In the genomic region with DNA sequence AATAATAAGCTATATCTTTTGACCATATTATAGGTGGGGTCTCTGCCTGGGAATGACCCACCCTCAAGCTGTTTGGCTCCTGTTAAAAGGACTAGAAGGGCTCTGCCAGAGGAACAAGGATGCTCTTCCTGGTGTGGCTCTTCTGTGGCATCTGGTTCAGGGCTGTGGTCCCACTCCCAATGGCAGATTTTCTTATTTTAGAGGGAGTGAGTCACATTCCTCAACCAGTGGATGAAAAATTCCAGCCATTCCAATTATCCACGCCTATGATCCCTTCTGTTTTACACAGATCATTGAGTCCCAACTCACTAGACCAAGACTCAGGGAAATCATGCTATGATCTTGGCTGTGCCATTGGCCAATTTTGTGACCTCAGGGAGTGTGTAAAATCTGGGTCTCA, we compare ENCODE assay signal across 10 cellular contexts.
A peak's percentile ranks its signal among the peaks of the same experiment; 100 is the strongest.
DNase-seq lines count a peak whose midpoint lies in the region; ATAC-seq and TF ChIP-seq lines count a peak whose summit lies in the region.
"Had no signal": no experiment of that assay in that cellular context is flagged by ENCODE, and none has a peak within 500 bp of the region (broad histone marks: within the 10 kb centered on the region; RNA-seq: fewer than 3 reads in every experiment).

No MANE protein-coding gene starts in this region.

- TF ChIP-seq POLR2A in prostate gland (IDR thresholded peaks at IDR 0.05): no peak

- DNase-seq in H4 (ENCODE audit: low spot score): peak; percentile 23
- DNase-seq in foreskin melanocyte: peak; percentile 62
- DNase-seq in sciatic nerve (ENCODE audit: low spot score): no peak
- DNase-seq in effector memory CD4-positive, alpha-beta T cell: no peak
- DNase-seq in NCI-H146 treated with DMSO at 0.1 percent for 48 hours (lab: John Stamatoyannopoulos, UW; ENCODE audit: unreplicated experiment): no peak
- no peak for DNase-seq in prostate gland (ENCODE audit: low spot score)
- DNase-seq: heart right ventricle, NCI-H2171 had no signal

- H3K36me3 ChIP-seq in effector memory CD4-positive, alpha-beta T cell (ENCODE audit: control insufficient read depth, insufficient read depth, low read length): no peaks in the 10 kb centered on the region
- H3K36me3 ChIP-seq in prostate gland: no peaks in the 10 kb centered on the region
- H3K36me3 ChIP-seq: heart right ventricle had no signal

- no peaks in the 10 kb centered on the region for H3K4me1 ChIP-seq in effector memory CD4-positive, alpha-beta T cell (ENCODE audit: control insufficient read depth, insufficient read depth, low read length, poor library complexity, severe bottlenecking)
- no peaks in the 10 kb centered on the region for H3K4me1 ChIP-seq in prostate gland (replicated peaks)

- H3K9me3 ChIP-seq in effector memory CD4-positive, alpha-beta T cell (ENCODE audit: control insufficient read depth, low read length): no peaks in the 10 kb centered on the region
- H3K9me3 ChIP-seq in prostate gland: no peaks in the 10 kb centered on the region
- H3K9me3 ChIP-seq: heart right ventricle had no signal

- H3K27me3 ChIP-seq in effector memory CD4-positive, alpha-beta T cell (replicated peaks; ENCODE audit: control insufficient read depth, insufficient read depth, low read length, poor library complexity, severe bottlenecking): no peaks in the 10 kb centered on the region
- H3K27me3 ChIP-seq in prostate gland (replicated peaks; ENCODE audit: insufficient read depth): no peaks in the 10 kb centered on the region
- H3K27me3 ChIP-seq: heart right ventricle had no signal

- intact Hi-C loops in sciatic nerve (cut with DNase I) (no loop called here), prostate gland (cut with DNase I) (no loop called here)

- H3K27ac ChIP-seq in effector memory CD4-positive, alpha-beta T cell (ENCODE audit: insufficient read depth, low read length, poor library complexity, severe bottlenecking): no peak overlapping the region
- H3K27ac ChIP-seq in prostate gland: no peak overlapping the region
- H3K27ac ChIP-seq: heart right ventricle had no signal

- 70% methylated on average over 1 of the region's 1 CpG for WGBS in prostate gland

- ATAC-seq in sciatic nerve: peak; percentile 76
- no peak for ATAC-seq in HG02870 (IDR thresholded peaks at IDR 0.05; ENCODE audit: unreplicated experiment)

- TF ChIP-seq CTCF in WI38 (IDR thresholded peaks at IDR 0.05; ENCODE audit: low read depth, low read length) (no peak), prostate gland (IDR thresholded peaks at IDR 0.05) (no peak)

- H3K4me3 ChIP-seq in WI38 (ENCODE audit: low read depth, low read length) (peak overlapping the region; percentile 21; the same call in 1 of the 2 replicates), prostate gland (no peak overlapping the region)
- no peak overlapping the region for H3K4me3 ChIP-seq in effector memory CD4-positive, alpha-beta T cell (ENCODE audit: insufficient read depth, low read depth, low read length, poor library complexity, severe bottlenecking)
- H3K4me3 ChIP-seq: heart right ventricle had no signal

Comparison
In these comparisons a context has a peak if more than half of its experiments do, and no peak if none do; other contexts are left out.
1. DNase-seq: peak in H4 (single experiment) and foreskin melanocyte (single experiment); none in sciatic nerve (single experiment), effector memory CD4-positive, alpha-beta T cell (0 of 3), NCI-H146 treated with DMSO at 0.1 percent for 48 hours (single experiment) and prostate gland (single experiment).